13 cellular contexts compared by ENCODE assay signal in genomic region chr7:18019562-18019961, GRCh38. TPM values are rescaled to one million over a fixed set of nuclear protein-coding genes. Genes with fewer than 3 reads are reported as not detected.
DNase-seq lines count a peak whose midpoint lies in the region; ATAC-seq and TF ChIP-seq lines count a peak whose summit lies in the region.
"Had no signal": no experiment of that assay in that cellular context is flagged by ENCODE, and none has a peak within 500 bp of the region (broad histone marks: within the 10 kb centered on the region; RNA-seq: fewer than 3 reads in every experiment).

No MANE protein-coding gene starts in this region.

- intact Hi-C loops in vagina (cut with DNase I) = no loop called here
- intact Hi-C loops in CD8-positive, alpha-beta T cell (cut with DNase I, micrococcal nuclease) = no loop called here

- TF ChIP-seq CTCF in vagina (IDR thresholded peaks at IDR 0.05) = no peak
- no peak for TF ChIP-seq CTCF in CD8-positive, alpha-beta T cell (IDR thresholded peaks at IDR 0.05)

- no peaks in the 10 kb centered on the region for H3K36me3 Mint-ChIP-seq in CD8-positive, alpha-beta T cell

- CTCF ChIA-PET in CD8-positive, alpha-beta T cell (lab: Charles Lee) = no interaction called here

- no peaks in the 10 kb centered on the region for H3K27me3 ChIP-seq in vagina
- H3K27me3 ChIP-seq in CD8-positive, alpha-beta T cell (ENCODE audit: insufficient read depth, low read length) = no peaks in the 10 kb centered on the region
- H3K27me3 ChIP-seq: tibial nerve had no signal

- H3K9me3 Mint-ChIP-seq in CD8-positive, alpha-beta T cell = no peaks in the 10 kb centered on the region

- DNase-seq in DMS53 treated with DMSO at 0.1 percent for 48 hours (lab: John Stamatoyannopoulos, UW; ENCODE audit: unreplicated experiment) (peak; percentile 38), NOMO-1 treated with dmso at 0.1 percent for 144 hours (lab: John Stamatoyannopoulos, UW; ENCODE audit: unreplicated experiment) (peak; percentile 3), fibroblast of gingiva (ENCODE audit: low read depth) (peak; percentile 23), non-pigmented ciliary epithelial cell (ENCODE audit: low read depth) (peak; percentile 42), vagina (ENCODE audit: extremely low spot score in 2 of 2) (no peak), substantia nigra (lab: John Stamatoyannopoulos, UW) (no peak)
- DNase-seq in CD8-positive, alpha-beta T cell = no peak
- no peak for DNase-seq in stimulated activated CD4-positive, alpha-beta T cell treated with anti-CD3 and anti-CD28 coated beads, Interleukin-2, amount 100 ng/mL, for 24 hours
- DNase-seq: left cardiac atrium, NCI-H1048, SHP77 had no signal

- no peaks in the 10 kb centered on the region for H3K4me1 Mint-ChIP-seq in CD8-positive, alpha-beta T cell (ENCODE audit: low read depth)

- TF ChIP-seq POLR2A in vagina (IDR thresholded peaks at IDR 0.05) = no peak

- no peak overlapping the region for H3K4me3 Mint-ChIP-seq in CD8-positive, alpha-beta T cell

- POLR2A ChIA-PET in CD8-positive, alpha-beta T cell (lab: Charles Lee) = no interaction called here

- H3K4me1 ChIP-seq in vagina = peaks cover 15% of the 10 kb centered on the region
- no peaks in the 10 kb centered on the region for H3K4me1 ChIP-seq in CD8-positive, alpha-beta T cell (ENCODE audit: insufficient read depth, low read length)

- no peaks in the 10 kb centered on the region for H3K36me3 ChIP-seq in vagina
- H3K36me3 ChIP-seq in CD8-positive, alpha-beta T cell (ENCODE audit: insufficient read depth, low read length) = no peaks in the 10 kb centered on the region
- H3K36me3 ChIP-seq: tibial nerve had no signal

- no peak overlapping the region for H3K27ac ChIP-seq in vagina
- no peak overlapping the region for H3K27ac ChIP-seq in CD8-positive, alpha-beta T cell (ENCODE audit: low read depth, low read length)
- H3K27ac ChIP-seq in substantia nigra (ENCODE audit: low read depth, low read length, poor library complexity, severe bottlenecking) = no peak overlapping the region

- H3K4me3 ChIP-seq in vagina = no peak overlapping the region
- no peak overlapping the region for H3K4me3 ChIP-seq in CD8-positive, alpha-beta T cell (ENCODE audit: low read depth, low read length)
- H3K4me3 ChIP-seq: tibial nerve had no signal

- no peaks in the 10 kb centered on the region for H3K9me3 ChIP-seq in vagina
- no peaks in the 10 kb centered on the region for H3K9me3 ChIP-seq in CD8-positive, alpha-beta T cell (ENCODE audit: low read length)
- H3K9me3 ChIP-seq: tibial nerve had no signal

- H3K27ac Mint-ChIP-seq in CD8-positive, alpha-beta T cell = no peak overlapping the region

- peaks cover 11% of the 10 kb centered on the region for H3K27me3 Mint-ChIP-seq in CD8-positive, alpha-beta T cell (ENCODE audit: low read depth)

- ATAC-seq in CD8-positive, alpha-beta T cell = no peak

RNA-seq across cellular contexts. Expression of gene PRPS1L1, which starts 8.1 kb away (rescaled TPM):
- total RNA-seq in vagina = not detected
- not detected for total RNA-seq in CD8-positive, alpha-beta T cell
- total RNA-seq: activated CD8-positive, alpha-beta memory T cell treated with anti-CD3 and anti-CD28 coated beads for 36 hours; left cardiac atrium; tibial nerve had no signal

Comparison
In these comparisons a context has a peak if more than half of its experiments do, and no peak if none do; other contexts are left out.
1. DNase-seq: peak in DMS53 treated with DMSO at 0.1 percent for 48 hours (single experiment), NOMO-1 treated with dmso at 0.1 percent for 144 hours (single experiment), fibroblast of gingiva (single experiment) and non-pigmented ciliary epithelial cell (single experiment); none in vagina (0 of 2), CD8-positive, alpha-beta T cell (0 of 7), substantia nigra (0 of 49) and stimulated activated CD4-positive, alpha-beta T cell treated with anti-CD3 and anti-CD28 coated beads, Interleukin-2, amount 100 ng/mL, for 24 hours (0 of 2).